19 cellular contexts compared by ENCODE assay signal in genomic region chr15:70765504-70766281, GRCh38. TPM values are rescaled to one million over a fixed set of nuclear protein-coding genes. Genes with fewer than 3 reads are reported as not detected.
A peak's percentile ranks its signal among the peaks of the same experiment; 100 is the strongest.
DNase-seq lines count a peak whose midpoint lies in the region; ATAC-seq and TF ChIP-seq lines count a peak whose summit lies in the region.
"Had no signal": no experiment of that assay in that cellular context is flagged by ENCODE, and none has a peak within 500 bp of the region (broad histone marks: within the 10 kb centered on the region; RNA-seq: fewer than 3 reads in every experiment).

No MANE protein-coding gene starts in this region.

- CTCF ChIA-PET in SK-N-SH (lab: Yijun Ruan, JAX), result interaction anchor here (1.2 kb wide), 1 partner anchor 46 kb away, joined by 3 read pairs; no protein-coding TSS in a partner anchor

- H3K27me3 ChIP-seq in SK-N-SH (ENCODE audit: insufficient read depth), result no peaks in the 10 kb centered on the region
- H3K27me3 ChIP-seq in skeletal muscle tissue (ENCODE audit: control insufficient read depth in 3 of 3, insufficient read depth in 3 of 3, low read length in 3 of 3), result no peaks in the 10 kb centered on the region
- H3K27me3 ChIP-seq in gastroesophageal sphincter, result no peaks in the 10 kb centered on the region

- peak overlapping the region; percentile 14; the same call in 1 of the 2 replicates for H2AFZ ChIP-seq in SK-N-SH (ENCODE audit: low read depth)
- H2AFZ ChIP-seq: PC-9 had no signal

- DNase-seq in activated naive CD8-positive, alpha-beta T cell treated with anti-CD3 and anti-CD28 coated beads, Interleukin-2, amount 50 U/mL, for 24 hours, result no peak
- DNase-seq in SK-N-SH, result no peak
- peak; percentile 72 to 77 for DNase-seq in foreskin fibroblast
- DNase-seq in NCI-H2029 treated with DMSO at 0.1 percent for 48 hours (lab: John Stamatoyannopoulos, UW), result no peak
- no peak for DNase-seq in DMS 273 (lab: John Stamatoyannopoulos, UW; ENCODE audit: unreplicated experiment)
- DNase-seq: activated CD4-positive, alpha-beta T cell treated with anti-CD3 and anti-CD28 coated beads, Interleukin-2, amount 50 U/mL, for 48 hours; activated T-cell treated with anti-CD3 and anti-CD28 coated beads, Interleukin-2, amount 50 U/mL, for 48 hours; cerebellar nuclear complex; GOT3; hypothalamus; left colon; naive B cell; NCI-H345; PC-9; retina; stimulated activated CD4-positive, alpha-beta T cell treated with anti-CD3 and anti-CD28 coated beads, Interleukin-4, amount 100 ng/mL, for 1 hour had no signal

- no peaks in the 10 kb centered on the region for H3K36me3 Mint-ChIP-seq in activated naive CD8-positive, alpha-beta T cell
- no peaks in the 10 kb centered on the region for H3K36me3 Mint-ChIP-seq in activated naive CD8-positive, alpha-beta T cell treated with anti-CD3 and anti-CD28 coated beads, Interleukin-2, amount 50 U/mL, for 24 hours (ENCODE audit: low read depth)
- H3K36me3 Mint-ChIP-seq: naive B cell had no signal

- no peaks in the 10 kb centered on the region for H3K9me3 Mint-ChIP-seq in activated naive CD8-positive, alpha-beta T cell (ENCODE audit: low read depth)
- no peaks in the 10 kb centered on the region for H3K9me3 Mint-ChIP-seq in activated naive CD8-positive, alpha-beta T cell treated with anti-CD3 and anti-CD28 coated beads, Interleukin-2, amount 50 U/mL, for 24 hours
- H3K9me3 Mint-ChIP-seq: naive B cell had no signal

- H4K20me1 ChIP-seq in SK-N-SH (ENCODE audit: insufficient read depth), result peaks cover 7% of the 10 kb centered on the region

- peaks cover 20% of the 10 kb centered on the region for H3K4me1 Mint-ChIP-seq in activated naive CD8-positive, alpha-beta T cell (ENCODE audit: low read depth)
- peaks cover 28% of the 10 kb centered on the region for H3K4me1 Mint-ChIP-seq in activated naive CD8-positive, alpha-beta T cell treated with anti-CD3 and anti-CD28 coated beads, Interleukin-2, amount 50 U/mL, for 24 hours

- peaks cover 34% of the 10 kb centered on the region for H3F3A ChIP-seq in SK-N-SH (replicated peaks; ENCODE audit: insufficient read depth)

- H3K79me2 ChIP-seq in SK-N-SH (ENCODE audit: insufficient read depth), result peaks cover 26% of the 10 kb centered on the region

- no peak for ATAC-seq in activated naive CD8-positive, alpha-beta T cell treated with anti-CD3 and anti-CD28 coated beads, Interleukin-2, amount 50 U/mL, for 24 hours
- ATAC-seq in gastroesophageal sphincter, result no peak
- ATAC-seq: left colon had no signal

- H3K4me2 ChIP-seq in SK-N-SH, result peak overlapping the region; percentile 92; the same call in 1 of the 2 replicates

- peaks cover 28% of the 10 kb centered on the region for H3K27me3 Mint-ChIP-seq in activated naive CD8-positive, alpha-beta T cell
- H3K27me3 Mint-ChIP-seq in activated naive CD8-positive, alpha-beta T cell treated with anti-CD3 and anti-CD28 coated beads, Interleukin-2, amount 50 U/mL, for 24 hours, result peaks cover 41% of the 10 kb centered on the region

- H3K4me3 Mint-ChIP-seq in activated naive CD8-positive, alpha-beta T cell, result peak overlapping the region; percentile 0
- H3K4me3 Mint-ChIP-seq in activated naive CD8-positive, alpha-beta T cell treated with anti-CD3 and anti-CD28 coated beads, Interleukin-2, amount 50 U/mL, for 24 hours, result no peak overlapping the region

- H3K9me2 ChIP-seq in SK-N-SH, result no peaks in the 10 kb centered on the region

- no peak for TF ChIP-seq CTCF in SK-N-SH (IDR thresholded peaks at IDR 0.05)
- no peak for TF ChIP-seq CTCF in foreskin fibroblast (IDR thresholded peaks at IDR 0.05; ENCODE audit: low read depth, low read length)
- no peak for TF ChIP-seq CTCF in gastroesophageal sphincter (IDR thresholded peaks at IDR 0.05)

- POLR2A ChIA-PET in SK-N-SH (lab: Yijun Ruan, JAX), result no interaction called here

- no peaks in the 10 kb centered on the region for H3K36me3 ChIP-seq in SK-N-SH (replicated peaks in 1 of 2; ENCODE audit: control insufficient read depth in 1 of 2, insufficient read depth in 2 of 2, low read length in 1 of 2)
- peaks cover 0 to 2% (median 0%) of the 10 kb centered on the region in 3 donors for H3K36me3 ChIP-seq in skeletal muscle tissue (ENCODE audit: control insufficient read depth in 3 of 3, insufficient read depth in 3 of 3, low read length in 3 of 3)
- H3K36me3 ChIP-seq in gastroesophageal sphincter, result no peaks in the 10 kb centered on the region

- H3K4me3 ChIP-seq in SK-N-SH (ENCODE audit: low read depth in 2 of 2, low read length in 1 of 2) (no peak overlapping the region), foreskin fibroblast (ENCODE audit: low read depth in 1 of 2, low read length in 2 of 2) (no peak overlapping the region), skeletal muscle tissue (ENCODE audit: low read length in 3 of 3) (peak overlapping the region in 1 of 3 donors; percentile 15), gastroesophageal sphincter (no peak overlapping the region)

- TF ChIP-seq EP300 in SK-N-SH (IDR thresholded peaks at IDR 0.05; ENCODE audit: borderline replicate concordance in 1 of 2, low read depth in 1 of 2, low read length in 1 of 2) (peak in 1 of 2 experiments; percentile 58; a peak in 1 of 4 replicates), gastroesophageal sphincter (IDR thresholded peaks at IDR 0.05) (no peak)

- no peak overlapping the region for H3K27ac Mint-ChIP-seq in activated naive CD8-positive, alpha-beta T cell
- H3K27ac Mint-ChIP-seq in activated naive CD8-positive, alpha-beta T cell treated with anti-CD3 and anti-CD28 coated beads, Interleukin-2, amount 50 U/mL, for 24 hours, result no peak overlapping the region

- peak overlapping the region; percentile 1; the same call in 1 of the 2 replicates for H3K9ac ChIP-seq in SK-N-SH
- H3K9ac ChIP-seq in skeletal muscle tissue (ENCODE audit: low read depth in 1 of 3, low read length in 3 of 3), result peak overlapping the region in 1 of 3 donors; percentile 1

- H3K4me1 ChIP-seq in SK-N-SH (ENCODE audit: control insufficient read depth in 1 of 2, insufficient read depth in 2 of 2, low read depth in 1 of 2, low read length in 1 of 2) (peaks cover 4 to 18% of the 10 kb centered on the region in 2 experiments; a peak in 3 of 4 replicates), skeletal muscle tissue (ENCODE audit: control insufficient read depth in 3 of 3, insufficient read depth in 3 of 3, low read length in 3 of 3) (peaks cover 15 to 24% (median 24%) of the 10 kb centered on the region in 3 donors), gastroesophageal sphincter (peaks cover 0 to 26% (median 0%) of the 10 kb centered on the region in 3 donors)

- no peak for TF ChIP-seq RAD21 in SK-N-SH (IDR thresholded peaks at IDR 0.05; ENCODE audit: low read length)

- peak overlapping the region; percentile 71 to 88; a peak in 3 of 4 replicates for H3K27ac ChIP-seq in SK-N-SH (ENCODE audit: low read depth in 2 of 2, low read length in 1 of 2)
- peak overlapping the region; percentile 95 for H3K27ac ChIP-seq in skeletal muscle tissue (ENCODE audit: low read depth, low read length)
- no peak overlapping the region for H3K27ac ChIP-seq in gastroesophageal sphincter
- H3K27ac ChIP-seq: PC-9 had no signal

- no peak for TF ChIP-seq POLR2A in gastroesophageal sphincter (IDR thresholded peaks at IDR 0.05)

- no peaks in the 10 kb centered on the region for H3K9me3 ChIP-seq in SK-N-SH
- H3K9me3 ChIP-seq in skeletal muscle tissue (ENCODE audit: control insufficient read depth in 3 of 3, low read length in 3 of 3), result no peaks in the 10 kb centered on the region
- no peaks in the 10 kb centered on the region for H3K9me3 ChIP-seq in gastroesophageal sphincter

TF ChIP-seq in SK-N-SH, 30 proteins besides CTCF, POLR2A, EP300 and RAD21:
- TF ChIP-seq FOSL2 (IDR thresholded peaks at IDR 0.05; ENCODE audit: borderline replicate concordance, low read depth) (no peak), PBX3 (IDR thresholded peaks at IDR 0.05) (peak; percentile 65), MAX (IDR thresholded peaks at IDR 0.05; ENCODE audit: low read depth) (no peak), JUND (IDR thresholded peaks at IDR 0.05) (peak; percentile 27; the same call in 1 of the 2 replicates), TCF12 (IDR thresholded peaks at IDR 0.05) (peak; percentile 66), MEF2A (IDR thresholded peaks at IDR 0.05; ENCODE audit: borderline replicate concordance, low read depth) (peak; percentile 57; the same call in 1 of the 2 replicates)
- TF ChIP-seq, protein P1, sequence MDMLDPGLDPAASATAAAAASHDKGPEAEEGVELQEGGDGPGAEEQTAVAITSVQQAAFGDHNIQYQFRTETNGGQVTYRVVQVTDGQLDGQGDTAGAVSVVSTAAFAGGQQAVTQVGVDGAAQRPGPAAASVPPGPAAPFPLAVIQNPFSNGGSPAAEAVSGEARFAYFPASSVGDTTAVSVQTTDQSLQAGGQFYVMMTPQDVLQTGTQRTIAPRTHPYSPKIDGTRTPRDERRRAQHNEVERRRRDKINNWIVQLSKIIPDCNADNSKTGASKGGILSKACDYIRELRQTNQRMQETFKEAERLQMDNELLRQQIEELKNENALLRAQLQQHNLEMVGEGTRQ (IDR thresholded peaks at IDR 0.05; ENCODE audit: borderline replicate concordance, low read depth, low read length), result no peak

RNA-seq across cellular contexts. Expression of gene UACA, which starts 2.3 kb away (rescaled TPM):
- 35.9 and 57.1 TPM in 2 replicates for polyA plus RNA-seq in SK-N-SH (2012; rRNA removed)
- polyA plus RNA-seq in SK-N-SH (2012; cell fraction: cytosol; rRNA removed), result 21.5 and 27.6 TPM in 2 replicates
- polyA plus RNA-seq in SK-N-SH (2012; cell fraction: nucleus; rRNA removed), result 156 and 175 TPM in 2 replicates
- total RNA-seq in skeletal muscle tissue (100 TPM), gastroesophageal sphincter (10 to 100 TPM; 35.9 to 78.9 (median 50.5) TPM)

Comparison
In these comparisons a context has a peak if more than half of its experiments do, and no peak if none do; other contexts are left out.
1. DNase-seq: peak in foreskin fibroblast (2 of 2); none in activated naive CD8-positive, alpha-beta T cell treated with anti-CD3 and anti-CD28 coated beads, Interleukin-2, amount 50 U/mL, for 24 hours (single experiment), SK-N-SH (single experiment), NCI-H2029 treated with DMSO at 0.1 percent for 48 hours (single experiment) and DMS 273 (single experiment).
2. H3K27ac ChIP-seq: peak in SK-N-SH (2 of 2) and skeletal muscle tissue (single experiment); none in gastroesophageal sphincter (0 of 4).